1 cellular context compared by ENCODE assay signal in genomic region chr16:24427840-24428239, GRCh38.
TF ChIP-seq lines count a peak whose summit lies in the region.

No MANE protein-coding gene starts in this region.

TF ChIP-seq in GM12878, 131 proteins besides CTCF, POLR2A, EP300 and RAD21 (continued from another document):
- TF ChIP-seq ZBTB40 (IDR thresholded peaks at IDR 0.05; ENCODE audit: borderline replicate concordance): no peak
